13 cellular contexts compared by ENCODE assay signal in the genomic region with DNA sequence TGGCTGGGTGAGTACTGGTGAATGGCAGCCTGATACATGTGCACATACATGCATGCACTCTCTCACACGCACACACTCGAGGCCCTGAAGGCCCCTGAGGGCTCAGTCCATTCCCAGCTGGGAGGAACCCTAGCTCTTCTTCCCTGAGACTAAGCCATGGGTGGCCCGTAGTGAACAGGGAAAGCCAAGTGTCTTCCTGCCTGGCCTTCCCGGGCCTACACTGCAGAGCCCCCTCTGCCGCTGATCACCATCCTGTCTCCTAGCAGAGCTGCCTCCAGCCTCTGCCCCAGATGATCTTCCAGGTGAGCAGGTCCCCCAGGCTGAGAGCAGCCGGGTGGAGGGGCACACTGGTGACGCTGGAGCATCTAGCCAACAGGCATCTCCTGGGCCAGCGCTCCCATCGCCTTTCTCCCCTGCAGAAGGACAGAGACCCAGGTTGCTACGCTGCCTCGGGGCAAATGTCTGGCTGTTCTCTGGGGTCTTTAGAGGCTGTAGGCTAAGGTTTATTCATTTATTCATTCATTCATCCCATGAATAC. TPM values are rescaled to one million over a fixed set of nuclear protein-coding genes. Genes with fewer than 3 reads are reported as not detected.
DNase-seq lines count a peak whose midpoint lies in the region; ATAC-seq and TF ChIP-seq lines count a peak whose summit lies in the region.
"Had no signal": no experiment of that assay in that cellular context is flagged by ENCODE, and none has a peak within 500 bp of the region (broad histone marks: within the 10 kb centered on the region; RNA-seq: fewer than 3 reads in every experiment).

No MANE protein-coding gene starts in this region.

- H3K4me3 ChIP-seq in dorsolateral prefrontal cortex (no peak overlapping the region), osteoblast (ENCODE audit: insufficient read depth, low read length) (no peak overlapping the region), thyroid gland (replicated peaks in 1 of 3) (no peak overlapping the region)
- H3K4me3 ChIP-seq: heart right ventricle, skin epidermis had no signal

- H3K27me3 ChIP-seq in dorsolateral prefrontal cortex: no peaks in the 10 kb centered on the region
- no peaks in the 10 kb centered on the region for H3K27me3 ChIP-seq in osteoblast (ENCODE audit: insufficient read depth, low read length)
- no peaks in the 10 kb centered on the region for H3K27me3 ChIP-seq in thyroid gland
- H3K27me3 ChIP-seq: heart right ventricle had no signal

- TF ChIP-seq CTCF in dorsolateral prefrontal cortex (IDR thresholded peaks at IDR 0.05 in 54 of 56, conservative IDR thresholded peaks at IDR 0.05 in 2 of 56; ENCODE audit: low read depth in 1 of 56, partially characterized antibody in 56 of 56): no peak
- TF ChIP-seq CTCF in osteoblast (IDR thresholded peaks at IDR 0.05; ENCODE audit: extremely low read depth, low read depth, low read length): no peak
- no peak for TF ChIP-seq CTCF in thyroid gland (IDR thresholded peaks at IDR 0.05)

- H3K79me2 ChIP-seq in osteoblast (ENCODE audit: insufficient read depth, low read length): no peaks in the 10 kb centered on the region

- no peak overlapping the region for H2AFZ ChIP-seq in osteoblast (ENCODE audit: low read length)

- no peak for ATAC-seq in GM18909 (IDR thresholded peaks at IDR 0.05; ENCODE audit: poor library complexity, unreplicated experiment)

- H3K36me3 ChIP-seq in KOPT-K1 (ENCODE audit: insufficient read depth, low read length) (peaks cover 47% of the 10 kb centered on the region), osteoblast (ENCODE audit: insufficient read depth, low read length) (no peaks in the 10 kb centered on the region), thyroid gland (no peaks in the 10 kb centered on the region)

- H3K27ac ChIP-seq in KOPT-K1 (ENCODE audit: low read depth, low read length, poor library complexity, severe bottlenecking): peak overlapping the region; percentile 9
- H3K27ac ChIP-seq in dorsolateral prefrontal cortex: peak overlapping the region in 4 of 59 donors; percentile 4 to 53 (median 40)
- no peak overlapping the region for H3K27ac ChIP-seq in osteoblast (ENCODE audit: low read depth, low read length)
- H3K27ac ChIP-seq in thyroid gland: no peak overlapping the region

- no peak overlapping the region for H3K4me2 ChIP-seq in osteoblast (ENCODE audit: insufficient read depth, low read length)

- DNase-seq in D341Med (ENCODE audit: low spot score): peak; percentile 6
- DNase-seq in dorsolateral prefrontal cortex: peak in 7 of 10 donors; percentile 2 to 35 (median 17)
- DNase-seq in osteoblast (ENCODE audit: insufficient read length, low spot score, missing footprints): peak; percentile 58
- no peak for DNase-seq in LoVo (ENCODE audit: low spot score)
- no peak for DNase-seq in thyroid gland
- DNase-seq in medulla oblongata (ENCODE audit: extremely low spot score): no peak
- DNase-seq: effector CD8-positive, alpha-beta T cell; NCI-H226 had no signal

- intact Hi-C loops in dorsolateral prefrontal cortex (cut with DNase I): loop anchor here (5.0 to 10.0 kb wide), 3 partner anchors 275 to 485 kb away; no protein-coding TSS in a partner anchor
- intact Hi-C loops in thyroid gland (cut with DNase I): loop anchor here (5.0 to 10.0 kb wide), 2 partner anchors 102 to 270 kb away; a partner anchor contains a TSS

- peaks cover 2% of the 10 kb centered on the region for H3K4me1 ChIP-seq in osteoblast (ENCODE audit: insufficient read depth, low read length)
- H3K4me1 ChIP-seq in thyroid gland: peaks cover 2 to 36% of the 10 kb centered on the region in 2 donors
- H3K4me1 ChIP-seq: Caco-2 had no signal

- no peak for TF ChIP-seq POLR2A in thyroid gland (IDR thresholded peaks at IDR 0.05)

- peaks cover 2% of the 10 kb centered on the region for H4K20me1 ChIP-seq in osteoblast (ENCODE audit: insufficient read depth, low read length)

- H3K9me3 ChIP-seq in KOPT-K1 (ENCODE audit: insufficient read depth, low read length, poor library complexity, severe bottlenecking) (no peaks in the 10 kb centered on the region), osteoblast (ENCODE audit: low read depth, low read length) (peaks cover 3% of the 10 kb centered on the region), thyroid gland (no peaks in the 10 kb centered on the region)
- H3K9me3 ChIP-seq: Caco-2 had no signal

- 80 to 86% methylated on average over 11 of the region's 11 CpGs for WGBS in thyroid gland, 2 donors

RNA-seq across cellular contexts. Expression of a gene that starts 57.3 kb away (rescaled TPM):
- total RNA-seq in dorsolateral prefrontal cortex (100 to 1,000 TPM in 11 of 120 experiments, 10 to 100 TPM in 109; 22.6 to 179 (median 59.4) TPM), osteoblast (14.7 and 23.2 TPM in 2 replicates), thyroid gland (10 to 100 TPM; 11.8 to 24.0 (median 18.7) TPM)

Comparison
In these comparisons a context has a peak if more than half of its experiments do, and no peak if none do; other contexts are left out.
1. DNase-seq: peak in D341Med (single experiment), dorsolateral prefrontal cortex (7 of 10) and osteoblast (single experiment); none in LoVo (single experiment), thyroid gland (0 of 2) and medulla oblongata (single experiment).